8 cellular contexts compared by ENCODE assay signal in the genomic region with DNA sequence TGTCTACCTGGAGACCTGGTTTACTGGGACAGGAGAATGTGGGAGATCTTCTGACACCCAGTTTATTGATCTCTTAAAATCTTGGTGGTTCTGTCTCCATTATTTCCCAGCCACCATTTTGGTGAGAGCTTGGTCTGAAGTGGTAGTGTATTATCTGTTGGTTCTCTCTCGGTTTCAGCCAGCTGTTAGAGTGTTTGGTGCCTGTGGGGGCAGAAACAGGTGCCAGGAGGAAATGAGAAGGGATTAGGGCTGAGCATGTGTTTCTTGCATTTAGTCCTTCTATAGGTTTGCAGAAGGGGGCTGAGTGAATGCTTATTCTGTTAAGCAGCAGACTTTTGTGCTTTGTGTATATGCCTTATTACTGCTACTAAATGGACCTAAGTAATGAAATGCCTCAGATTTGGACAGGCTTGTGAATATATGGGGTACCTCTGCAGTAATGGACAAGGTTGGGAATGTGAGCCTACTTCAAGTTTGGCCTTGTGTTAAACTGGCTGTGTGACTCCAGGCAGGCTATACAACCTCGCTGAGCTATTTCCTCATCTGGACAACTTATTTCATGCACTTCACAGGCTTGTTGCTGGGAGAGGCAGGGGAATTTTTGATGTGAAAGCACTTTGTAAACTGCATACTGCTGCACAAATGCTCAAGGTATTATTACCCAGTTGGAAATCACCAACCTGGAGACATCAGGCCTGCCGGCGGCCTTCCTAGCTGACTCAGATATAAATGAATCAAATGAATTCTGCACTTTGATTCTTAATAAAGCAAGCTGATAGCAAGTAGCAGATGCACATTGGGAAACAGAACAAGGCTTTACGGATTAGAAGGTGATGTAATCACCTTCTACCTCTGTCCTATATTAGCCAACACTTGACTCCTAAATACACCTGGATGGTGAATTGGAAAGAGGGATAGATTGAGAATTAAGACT. TPM values are rescaled to one million over a fixed set of nuclear protein-coding genes. Genes with fewer than 3 reads are reported as not detected.
DNase-seq lines count a peak whose midpoint lies in the region; ATAC-seq and TF ChIP-seq lines count a peak whose summit lies in the region.

No MANE protein-coding gene starts in this region.

- H3K4me3 Mint-ChIP-seq in naive B cell = peak overlapping the region in 7 of 8 donors; percentile 48 to 85 (median 79)

- H4K20me1 ChIP-seq in OCI-LY3 (ENCODE audit: insufficient read depth, low read length) = peaks cover 34% of the 10 kb centered on the region

- no peaks in the 10 kb centered on the region for H3K36me3 ChIP-seq in OCI-LY3 (replicated peaks; ENCODE audit: low read depth, low read length)
- no peaks in the 10 kb centered on the region for H3K36me3 ChIP-seq in prostate gland
- no peaks in the 10 kb centered on the region for H3K36me3 ChIP-seq in heart right ventricle

- H3K9me3 ChIP-seq in OCI-LY3 (ENCODE audit: insufficient read depth, low read length) = no peaks in the 10 kb centered on the region
- no peaks in the 10 kb centered on the region for H3K9me3 ChIP-seq in prostate gland
- H3K9me3 ChIP-seq in heart right ventricle = no peaks in the 10 kb centered on the region

- H3K79me2 ChIP-seq in OCI-LY3 (ENCODE audit: low read length) = peaks cover 98% of the 10 kb centered on the region

- H3K27ac ChIP-seq in OCI-LY3 (ENCODE audit: low read length) (peak overlapping the region; percentile 94), prostate gland (no peak overlapping the region), heart right ventricle (peak overlapping the region in 3 of 10 donors; percentile 14 to 41 (median 22))

- peak overlapping the region; percentile 63 for H3K4me3 ChIP-seq in OCI-LY3 (ENCODE audit: low read length)
- H3K4me3 ChIP-seq in prostate gland = no peak overlapping the region
- no peak overlapping the region for H3K4me3 ChIP-seq in heart right ventricle

- peaks cover 90% of the 10 kb centered on the region for H3K4me1 ChIP-seq in OCI-LY3 (ENCODE audit: low read length)
- H3K4me1 ChIP-seq in prostate gland (replicated peaks) = peaks cover 13% of the 10 kb centered on the region
- peaks cover 12 to 100% (median 77%) of the 10 kb centered on the region in 9 donors for H3K4me1 ChIP-seq in heart right ventricle

- H3K9me3 Mint-ChIP-seq in naive B cell = no peaks in the 10 kb centered on the region

- H3K27me3 ChIP-seq in OCI-LY3 (ENCODE audit: low read depth, low read length) (no peaks in the 10 kb centered on the region), prostate gland (replicated peaks; ENCODE audit: insufficient read depth) (no peaks in the 10 kb centered on the region), heart right ventricle (no peaks in the 10 kb centered on the region)

- DNase-seq in naive B cell (peak; percentile 27), prostate gland (ENCODE audit: low spot score) (no peak), heart right ventricle (no peak), Right ventricle myocardium superior (no peak), DMS79 (lab: John Stamatoyannopoulos, UW) (no peak)

- 86% methylated on average over 5 of the region's 5 CpGs for WGBS in prostate gland
- WGBS in heart right ventricle, 2 donors = 56 to 69% methylated on average over 5 of the region's 5 CpGs

- H3K9ac ChIP-seq in OCI-LY3 (ENCODE audit: low read length) = peak overlapping the region; percentile 74

- peaks cover 77 to 100% (median 95%) of the 10 kb centered on the region in 3 donors for H3K4me1 Mint-ChIP-seq in naive B cell

- no peaks in the 10 kb centered on the region for H3K36me3 Mint-ChIP-seq in naive B cell

- intact Hi-C loops in prostate gland (cut with DNase I) (loop anchor here (10.0 kb wide), 1 partner anchor 129 kb away; no protein-coding TSS in a partner anchor), heart right ventricle (cut with DNase I) (loop anchor here in 6 of 10 donors (5.0 to 10.0 kb wide), 7 partner anchors 42 to 821 kb away; no protein-coding TSS in a partner anchor), Right ventricle myocardium superior (cut with DNase I) (loop anchor here (10.0 kb wide), 1 partner anchor 371 kb away; no protein-coding TSS in a partner anchor)

- H2AFZ ChIP-seq in OCI-LY3 (ENCODE audit: low read depth, low read length) = no peak overlapping the region

- no peak for TF ChIP-seq POLR2A in prostate gland (IDR thresholded peaks at IDR 0.05)

- H3K27me3 Mint-ChIP-seq in naive B cell = no peaks in the 10 kb centered on the region

- peak overlapping the region; percentile 72 for H3K4me2 ChIP-seq in OCI-LY3 (ENCODE audit: low read length)

- peak overlapping the region; percentile 44 to 94 (median 84) for H3K27ac Mint-ChIP-seq in naive B cell

- ATAC-seq in GM18867 (IDR thresholded peaks at IDR 0.05; ENCODE audit: unreplicated experiment) = peak; percentile 79
- ATAC-seq in HG02610 (IDR thresholded peaks at IDR 0.05; ENCODE audit: unreplicated experiment) = peak; percentile 44
- ATAC-seq in naive B cell (ENCODE audit: low read depth in 2 of 2) = peak; percentile 46 to 49
- no peak for ATAC-seq in heart right ventricle
- no peak for ATAC-seq in Right ventricle myocardium superior (ENCODE audit: poor library complexity)

- TF ChIP-seq CTCF in OCI-LY3 (IDR thresholded peaks at IDR 0.05; ENCODE audit: low read depth, low read length) = no peak
- no peak for TF ChIP-seq CTCF in prostate gland (IDR thresholded peaks at IDR 0.05)
- TF ChIP-seq CTCF in heart right ventricle (IDR thresholded peaks at IDR 0.05) = no peak

RNA-seq across cellular contexts. Expression of a gene that starts 9.9 kb away (rescaled TPM):
- polyA plus RNA-seq in naive B cell (ENCODE audit: low read depth in 6 of 6) (10 to 100 TPM in 5 of 6 donors, 1 to 10 TPM in 1; 2.7 to 21.9 (median 16.6) TPM), heart right ventricle (1 to 10 TPM; 2.3 to 5.1 TPM)
- total RNA-seq in prostate gland (10 to 100 TPM in 1 of 2 donors, 1 to 10 TPM in 1; 7.7 to 35.4 TPM), heart right ventricle (10 to 100 TPM in 4 of 10 donors, 1 to 10 TPM in 6; 5.8 to 11.6 (median 9.4) TPM), Right ventricle myocardium superior (8.1 TPM)

Comparison
In these comparisons a context has a peak if more than half of its experiments do, and no peak if none do; other contexts are left out.
1. ATAC-seq: peak in GM18867 (single experiment), HG02610 (single experiment) and naive B cell (2 of 2); none in heart right ventricle (0 of 8) and Right ventricle myocardium superior (single experiment).